ENCODE assay signal across 1 cellular context in the genomic region with DNA sequence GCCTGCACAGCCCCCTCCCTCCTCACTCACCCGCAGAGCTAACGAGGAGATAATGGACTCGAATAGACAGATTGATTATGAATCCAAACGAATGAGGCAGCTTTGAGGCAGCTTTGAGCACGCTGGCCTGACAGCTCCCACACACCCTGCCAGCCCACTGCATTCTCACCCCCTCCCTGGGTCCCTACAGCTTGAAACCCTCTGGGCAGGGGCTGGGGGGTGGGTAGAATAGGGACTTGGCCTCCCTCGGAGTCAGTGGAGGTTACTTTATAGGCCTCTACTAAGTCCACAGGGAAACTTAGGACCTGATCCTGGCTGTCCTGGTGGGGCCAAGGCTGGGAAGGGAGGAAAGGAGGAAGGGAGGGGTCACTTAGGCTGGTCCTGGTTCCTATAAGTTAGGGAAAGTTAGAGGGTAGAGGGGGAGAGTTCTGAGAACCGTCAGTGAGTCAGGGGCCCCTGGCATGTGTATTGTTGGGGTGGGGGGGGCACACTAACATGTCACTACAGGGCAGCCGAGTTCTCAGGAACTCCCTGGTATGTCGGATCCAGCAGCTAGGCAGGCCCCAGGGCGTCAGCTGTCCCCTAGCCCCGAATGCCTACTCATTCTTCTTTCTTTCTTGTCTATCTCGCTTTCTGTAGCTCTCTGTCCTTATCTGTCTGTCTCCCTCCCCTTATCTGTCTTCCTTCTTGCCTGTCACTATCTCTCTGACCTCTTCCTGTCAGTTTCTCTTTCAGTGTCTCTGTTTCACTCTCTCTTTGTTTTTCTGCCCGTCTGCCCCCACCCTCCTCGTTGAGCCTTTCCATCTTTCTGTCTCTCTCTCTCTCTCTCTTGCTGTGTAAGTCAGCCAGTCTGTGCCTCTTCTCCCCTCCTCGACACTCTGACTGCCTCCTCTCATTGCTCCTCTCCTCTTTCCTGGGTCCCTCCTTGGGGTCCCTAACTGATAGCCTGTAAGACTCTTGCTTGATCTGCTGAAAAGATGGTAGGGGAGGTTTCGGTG.
TF ChIP-seq lines count a peak whose summit lies in the region.

No MANE protein-coding gene starts in this region.

TF ChIP-seq in K562, 482 proteins besides CTCF, POLR2A, EP300 and RAD21 (continued from another document and continues in another):
- TF ChIP-seq TRIM28 (IDR thresholded peaks at IDR 0.05) (no peak; the same call in 1 of the 2 replicates), MEIS2 (IDR thresholded peaks at IDR 0.05; ENCODE audit: partially characterized antibody) (peak; percentile 89), ZNF324 (CRISPR knock-in tag; IDR thresholded peaks at IDR 0.05) (no peak), BRCA1 (IDR thresholded peaks at IDR 0.05) (no peak), BRCA1 (CRISPR knock-in tag; IDR thresholded peaks at IDR 0.05) (no peak), TCFL5 (CRISPR knock-in tag; conservative IDR thresholded peaks at IDR 0.05) (no peak), SRSF3 (IDR thresholded peaks at IDR 0.05; ENCODE audit: insufficient read depth, low read length) (no peak), NCOA6 (IDR thresholded peaks at IDR 0.05) (no peak), HDAC1 (IDR thresholded peaks at IDR 0.05) (peak; percentile 42 to 99; a peak in 3 of 4 replicates), NFIC (IDR thresholded peaks at IDR 0.05) (peak; percentile 84), ZNF232 (CRISPR knock-in tag; IDR thresholded peaks at IDR 0.05) (no peak), ZNF644 (tag; IDR thresholded peaks at IDR 0.05; ENCODE audit: low read depth) (0 out of 2 replicates have a peak, but pooled peaks have one; percentile 47), NELFE (IDR thresholded peaks at IDR 0.05; ENCODE audit: insufficient read depth, insufficient read length) (no peak), DIDO1 (tag; IDR thresholded peaks at IDR 0.05; ENCODE audit: low read depth) (0 out of 2 replicates have a peak, but pooled peaks have one; percentile 49), ZKSCAN8 (CRISPR knock-in tag; IDR thresholded peaks at IDR 0.05) (no peak; the same call in 1 of the 2 replicates), LARP7 (IDR thresholded peaks at IDR 0.05) (peak; percentile 94), HSF4 (CRISPR knock-in tag; IDR thresholded peaks at IDR 0.05; ENCODE audit: borderline replicate concordance) (no peak), ZSCAN32 (CRISPR knock-in tag; IDR thresholded peaks at IDR 0.05) (no peak), CXXC5 (CRISPR knock-in tag; IDR thresholded peaks at IDR 0.05) (peak; percentile 58), ZNF3 (CRISPR knock-in tag; IDR thresholded peaks at IDR 0.05) (no peak), MCM3 (IDR thresholded peaks at IDR 0.05) (no peak), NCOA4 (IDR thresholded peaks at IDR 0.05; ENCODE audit: partially characterized antibody) (peak; percentile 83), MAFF (IDR thresholded peaks at IDR 0.05; ENCODE audit: low read length) (peak; percentile 21; the same call in 1 of the 2 replicates), ARHGAP35 (IDR thresholded peaks at IDR 0.05; ENCODE audit: partially characterized antibody) (peak; percentile 47)
- TF ChIP-seq, protein P1, sequence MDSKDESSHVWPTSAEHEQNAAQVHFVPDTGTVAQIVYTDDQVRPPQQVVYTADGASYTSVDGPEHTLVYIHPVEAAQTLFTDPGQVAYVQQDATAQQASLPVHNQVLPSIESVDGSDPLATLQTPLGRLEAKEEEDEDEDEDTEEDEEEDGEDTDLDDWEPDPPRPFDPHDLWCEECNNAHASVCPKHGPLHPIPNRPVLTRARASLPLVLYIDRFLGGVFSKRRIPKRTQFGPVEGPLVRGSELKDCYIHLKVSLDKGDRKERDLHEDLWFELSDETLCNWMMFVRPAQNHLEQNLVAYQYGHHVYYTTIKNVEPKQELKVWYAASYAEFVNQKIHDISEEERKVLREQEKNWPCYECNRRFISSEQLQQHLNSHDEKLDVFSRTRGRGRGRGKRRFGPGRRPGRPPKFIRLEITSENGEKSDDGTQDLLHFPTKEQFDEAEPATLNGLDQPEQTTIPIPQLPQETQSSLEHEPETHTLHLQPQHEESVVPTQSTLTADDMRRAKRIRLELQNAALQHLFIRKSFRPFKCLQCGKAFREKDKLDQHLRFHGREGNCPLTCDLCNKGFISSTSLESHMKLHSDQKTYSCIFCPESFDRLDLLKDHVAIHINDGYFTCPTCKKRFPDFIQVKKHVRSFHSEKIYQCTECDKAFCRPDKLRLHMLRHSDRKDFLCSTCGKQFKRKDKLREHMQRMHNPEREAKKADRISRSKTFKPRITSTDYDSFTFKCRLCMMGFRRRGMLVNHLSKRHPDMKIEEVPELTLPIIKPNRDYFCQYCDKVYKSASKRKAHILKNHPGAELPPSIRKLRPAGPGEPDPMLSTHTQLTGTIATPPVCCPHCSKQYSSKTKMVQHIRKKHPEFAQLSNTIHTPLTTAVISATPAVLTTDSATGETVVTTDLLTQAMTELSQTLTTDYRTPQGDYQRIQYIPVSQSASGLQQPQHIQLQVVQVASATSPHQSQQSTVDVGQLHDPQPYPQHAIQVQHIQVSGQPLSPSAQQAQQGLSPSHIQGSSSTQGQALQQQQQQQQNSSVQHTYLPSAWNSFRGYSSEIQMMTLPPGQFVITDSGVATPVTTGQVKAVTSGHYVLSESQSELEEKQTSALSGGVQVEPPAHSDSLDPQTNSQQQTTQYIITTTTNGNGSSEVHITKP (IDR thresholded peaks at IDR 0.05; ENCODE audit: partially characterized antibody), result peak; percentile 70
- TF ChIP-seq, protein P2, sequence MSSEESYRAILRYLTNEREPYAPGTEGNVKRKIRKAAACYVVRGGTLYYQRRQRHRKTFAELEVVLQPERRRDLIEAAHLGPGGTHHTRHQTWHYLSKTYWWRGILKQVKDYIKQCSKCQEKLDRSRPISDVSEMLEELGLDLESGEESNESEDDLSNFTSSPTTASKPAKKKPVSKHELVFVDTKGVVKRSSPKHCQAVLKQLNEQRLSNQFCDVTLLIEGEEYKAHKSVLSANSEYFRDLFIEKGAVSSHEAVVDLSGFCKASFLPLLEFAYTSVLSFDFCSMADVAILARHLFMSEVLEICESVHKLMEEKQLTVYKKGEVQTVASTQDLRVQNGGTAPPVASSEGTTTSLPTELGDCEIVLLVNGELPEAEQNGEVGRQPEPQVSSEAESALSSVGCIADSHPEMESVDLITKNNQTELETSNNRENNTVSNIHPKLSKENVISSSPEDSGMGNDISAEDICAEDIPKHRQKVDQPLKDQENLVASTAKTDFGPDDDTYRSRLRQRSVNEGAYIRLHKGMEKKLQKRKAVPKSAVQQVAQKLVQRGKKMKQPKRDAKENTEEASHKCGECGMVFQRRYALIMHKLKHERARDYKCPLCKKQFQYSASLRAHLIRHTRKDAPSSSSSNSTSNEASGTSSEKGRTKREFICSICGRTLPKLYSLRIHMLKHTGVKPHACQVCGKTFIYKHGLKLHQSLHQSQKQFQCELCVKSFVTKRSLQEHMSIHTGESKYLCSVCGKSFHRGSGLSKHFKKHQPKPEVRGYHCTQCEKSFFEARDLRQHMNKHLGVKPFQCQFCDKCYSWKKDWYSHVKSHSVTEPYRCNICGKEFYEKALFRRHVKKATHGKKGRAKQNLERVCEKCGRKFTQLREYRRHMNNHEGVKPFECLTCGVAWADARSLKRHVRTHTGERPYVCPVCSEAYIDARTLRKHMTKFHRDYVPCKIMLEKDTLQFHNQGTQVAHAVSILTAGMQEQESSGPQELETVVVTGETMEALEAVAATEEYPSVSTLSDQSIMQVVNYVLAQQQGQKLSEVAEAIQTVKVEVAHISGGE (CRISPR knock-in tag; IDR thresholded peaks at IDR 0.05), result peak in 1 of 3 experiments; percentile 38; a peak in 2 of 6 replicates
- TF ChIP-seq, protein P3, sequence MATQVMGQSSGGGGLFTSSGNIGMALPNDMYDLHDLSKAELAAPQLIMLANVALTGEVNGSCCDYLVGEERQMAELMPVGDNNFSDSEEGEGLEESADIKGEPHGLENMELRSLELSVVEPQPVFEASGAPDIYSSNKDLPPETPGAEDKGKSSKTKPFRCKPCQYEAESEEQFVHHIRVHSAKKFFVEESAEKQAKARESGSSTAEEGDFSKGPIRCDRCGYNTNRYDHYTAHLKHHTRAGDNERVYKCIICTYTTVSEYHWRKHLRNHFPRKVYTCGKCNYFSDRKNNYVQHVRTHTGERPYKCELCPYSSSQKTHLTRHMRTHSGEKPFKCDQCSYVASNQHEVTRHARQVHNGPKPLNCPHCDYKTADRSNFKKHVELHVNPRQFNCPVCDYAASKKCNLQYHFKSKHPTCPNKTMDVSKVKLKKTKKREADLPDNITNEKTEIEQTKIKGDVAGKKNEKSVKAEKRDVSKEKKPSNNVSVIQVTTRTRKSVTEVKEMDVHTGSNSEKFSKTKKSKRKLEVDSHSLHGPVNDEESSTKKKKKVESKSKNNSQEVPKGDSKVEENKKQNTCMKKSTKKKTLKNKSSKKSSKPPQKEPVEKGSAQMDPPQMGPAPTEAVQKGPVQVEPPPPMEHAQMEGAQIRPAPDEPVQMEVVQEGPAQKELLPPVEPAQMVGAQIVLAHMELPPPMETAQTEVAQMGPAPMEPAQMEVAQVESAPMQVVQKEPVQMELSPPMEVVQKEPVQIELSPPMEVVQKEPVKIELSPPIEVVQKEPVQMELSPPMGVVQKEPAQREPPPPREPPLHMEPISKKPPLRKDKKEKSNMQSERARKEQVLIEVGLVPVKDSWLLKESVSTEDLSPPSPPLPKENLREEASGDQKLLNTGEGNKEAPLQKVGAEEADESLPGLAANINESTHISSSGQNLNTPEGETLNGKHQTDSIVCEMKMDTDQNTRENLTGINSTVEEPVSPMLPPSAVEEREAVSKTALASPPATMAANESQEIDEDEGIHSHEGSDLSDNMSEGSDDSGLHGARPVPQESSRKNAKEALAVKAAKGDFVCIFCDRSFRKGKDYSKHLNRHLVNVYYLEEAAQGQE (CRISPR knock-in tag; IDR thresholded peaks at IDR 0.05; ENCODE audit: low read depth), result no peak
- TF ChIP-seq, protein P4, sequence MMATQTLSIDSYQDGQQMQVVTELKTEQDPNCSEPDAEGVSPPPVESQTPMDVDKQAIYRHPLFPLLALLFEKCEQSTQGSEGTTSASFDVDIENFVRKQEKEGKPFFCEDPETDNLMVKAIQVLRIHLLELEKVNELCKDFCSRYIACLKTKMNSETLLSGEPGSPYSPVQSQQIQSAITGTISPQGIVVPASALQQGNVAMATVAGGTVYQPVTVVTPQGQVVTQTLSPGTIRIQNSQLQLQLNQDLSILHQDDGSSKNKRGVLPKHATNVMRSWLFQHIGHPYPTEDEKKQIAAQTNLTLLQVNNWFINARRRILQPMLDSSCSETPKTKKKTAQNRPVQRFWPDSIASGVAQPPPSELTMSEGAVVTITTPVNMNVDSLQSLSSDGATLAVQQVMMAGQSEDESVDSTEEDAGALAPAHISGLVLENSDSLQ (IDR thresholded peaks at IDR 0.05), result peak; percentile 96
- TF ChIP-seq, protein P5, sequence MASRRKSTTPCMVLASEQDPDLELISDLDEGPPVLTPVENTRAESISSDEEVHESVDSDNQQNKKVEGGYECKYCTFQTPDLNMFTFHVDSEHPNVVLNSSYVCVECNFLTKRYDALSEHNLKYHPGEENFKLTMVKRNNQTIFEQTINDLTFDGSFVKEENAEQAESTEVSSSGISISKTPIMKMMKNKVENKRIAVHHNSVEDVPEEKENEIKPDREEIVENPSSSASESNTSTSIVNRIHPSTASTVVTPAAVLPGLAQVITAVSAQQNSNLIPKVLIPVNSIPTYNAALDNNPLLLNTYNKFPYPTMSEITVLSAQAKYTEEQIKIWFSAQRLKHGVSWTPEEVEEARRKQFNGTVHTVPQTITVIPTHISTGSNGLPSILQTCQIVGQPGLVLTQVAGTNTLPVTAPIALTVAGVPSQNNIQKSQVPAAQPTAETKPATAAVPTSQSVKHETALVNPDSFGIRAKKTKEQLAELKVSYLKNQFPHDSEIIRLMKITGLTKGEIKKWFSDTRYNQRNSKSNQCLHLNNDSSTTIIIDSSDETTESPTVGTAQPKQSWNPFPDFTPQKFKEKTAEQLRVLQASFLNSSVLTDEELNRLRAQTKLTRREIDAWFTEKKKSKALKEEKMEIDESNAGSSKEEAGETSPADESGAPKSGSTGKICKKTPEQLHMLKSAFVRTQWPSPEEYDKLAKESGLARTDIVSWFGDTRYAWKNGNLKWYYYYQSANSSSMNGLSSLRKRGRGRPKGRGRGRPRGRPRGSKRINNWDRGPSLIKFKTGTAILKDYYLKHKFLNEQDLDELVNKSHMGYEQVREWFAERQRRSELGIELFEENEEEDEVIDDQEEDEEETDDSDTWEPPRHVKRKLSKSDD (conservative IDR thresholded peaks at IDR 0.05; ENCODE audit: low read length), result no peak
- TF ChIP-seq, protein P6, sequence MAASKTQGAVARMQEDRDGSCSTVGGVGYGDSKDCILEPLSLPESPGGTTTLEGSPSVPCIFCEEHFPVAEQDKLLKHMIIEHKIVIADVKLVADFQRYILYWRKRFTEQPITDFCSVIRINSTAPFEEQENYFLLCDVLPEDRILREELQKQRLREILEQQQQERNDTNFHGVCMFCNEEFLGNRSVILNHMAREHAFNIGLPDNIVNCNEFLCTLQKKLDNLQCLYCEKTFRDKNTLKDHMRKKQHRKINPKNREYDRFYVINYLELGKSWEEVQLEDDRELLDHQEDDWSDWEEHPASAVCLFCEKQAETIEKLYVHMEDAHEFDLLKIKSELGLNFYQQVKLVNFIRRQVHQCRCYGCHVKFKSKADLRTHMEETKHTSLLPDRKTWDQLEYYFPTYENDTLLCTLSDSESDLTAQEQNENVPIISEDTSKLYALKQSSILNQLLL (CRISPR knock-in tag; IDR thresholded peaks at IDR 0.05; ENCODE audit: borderline replicate concordance), result no peak
- TF ChIP-seq, protein P7, sequence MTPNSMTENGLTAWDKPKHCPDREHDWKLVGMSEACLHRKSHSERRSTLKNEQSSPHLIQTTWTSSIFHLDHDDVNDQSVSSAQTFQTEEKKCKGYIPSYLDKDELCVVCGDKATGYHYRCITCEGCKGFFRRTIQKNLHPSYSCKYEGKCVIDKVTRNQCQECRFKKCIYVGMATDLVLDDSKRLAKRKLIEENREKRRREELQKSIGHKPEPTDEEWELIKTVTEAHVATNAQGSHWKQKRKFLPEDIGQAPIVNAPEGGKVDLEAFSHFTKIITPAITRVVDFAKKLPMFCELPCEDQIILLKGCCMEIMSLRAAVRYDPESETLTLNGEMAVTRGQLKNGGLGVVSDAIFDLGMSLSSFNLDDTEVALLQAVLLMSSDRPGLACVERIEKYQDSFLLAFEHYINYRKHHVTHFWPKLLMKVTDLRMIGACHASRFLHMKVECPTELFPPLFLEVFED (CRISPR knock-in tag; conservative IDR thresholded peaks at IDR 0.05), result peak; percentile 27; the same call in 1 of the 2 replicates
- TF ChIP-seq, protein P8, sequence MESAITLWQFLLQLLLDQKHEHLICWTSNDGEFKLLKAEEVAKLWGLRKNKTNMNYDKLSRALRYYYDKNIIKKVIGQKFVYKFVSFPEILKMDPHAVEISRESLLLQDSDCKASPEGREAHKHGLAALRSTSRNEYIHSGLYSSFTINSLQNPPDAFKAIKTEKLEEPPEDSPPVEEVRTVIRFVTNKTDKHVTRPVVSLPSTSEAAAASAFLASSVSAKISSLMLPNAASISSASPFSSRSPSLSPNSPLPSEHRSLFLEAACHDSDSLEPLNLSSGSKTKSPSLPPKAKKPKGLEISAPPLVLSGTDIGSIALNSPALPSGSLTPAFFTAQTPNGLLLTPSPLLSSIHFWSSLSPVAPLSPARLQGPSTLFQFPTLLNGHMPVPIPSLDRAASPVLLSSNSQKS (CRISPR knock-in tag; IDR thresholded peaks at IDR 0.05), result no peak
- TF ChIP-seq, protein P9, sequence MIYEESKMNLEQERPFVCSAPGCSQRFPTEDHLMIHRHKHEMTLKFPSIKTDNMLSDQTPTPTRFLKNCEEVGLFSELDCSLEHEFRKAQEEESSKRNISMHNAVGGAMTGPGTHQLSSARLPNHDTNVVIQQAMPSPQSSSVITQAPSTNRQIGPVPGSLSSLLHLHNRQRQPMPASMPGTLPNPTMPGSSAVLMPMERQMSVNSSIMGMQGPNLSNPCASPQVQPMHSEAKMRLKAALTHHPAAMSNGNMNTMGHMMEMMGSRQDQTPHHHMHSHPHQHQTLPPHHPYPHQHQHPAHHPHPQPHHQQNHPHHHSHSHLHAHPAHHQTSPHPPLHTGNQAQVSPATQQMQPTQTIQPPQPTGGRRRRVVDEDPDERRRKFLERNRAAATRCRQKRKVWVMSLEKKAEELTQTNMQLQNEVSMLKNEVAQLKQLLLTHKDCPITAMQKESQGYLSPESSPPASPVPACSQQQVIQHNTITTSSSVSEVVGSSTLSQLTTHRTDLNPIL (CRISPR knock-in tag; IDR thresholded peaks at IDR 0.05), result no peak
